ENCODE assay signal across 1 cellular context in the genomic region with DNA sequence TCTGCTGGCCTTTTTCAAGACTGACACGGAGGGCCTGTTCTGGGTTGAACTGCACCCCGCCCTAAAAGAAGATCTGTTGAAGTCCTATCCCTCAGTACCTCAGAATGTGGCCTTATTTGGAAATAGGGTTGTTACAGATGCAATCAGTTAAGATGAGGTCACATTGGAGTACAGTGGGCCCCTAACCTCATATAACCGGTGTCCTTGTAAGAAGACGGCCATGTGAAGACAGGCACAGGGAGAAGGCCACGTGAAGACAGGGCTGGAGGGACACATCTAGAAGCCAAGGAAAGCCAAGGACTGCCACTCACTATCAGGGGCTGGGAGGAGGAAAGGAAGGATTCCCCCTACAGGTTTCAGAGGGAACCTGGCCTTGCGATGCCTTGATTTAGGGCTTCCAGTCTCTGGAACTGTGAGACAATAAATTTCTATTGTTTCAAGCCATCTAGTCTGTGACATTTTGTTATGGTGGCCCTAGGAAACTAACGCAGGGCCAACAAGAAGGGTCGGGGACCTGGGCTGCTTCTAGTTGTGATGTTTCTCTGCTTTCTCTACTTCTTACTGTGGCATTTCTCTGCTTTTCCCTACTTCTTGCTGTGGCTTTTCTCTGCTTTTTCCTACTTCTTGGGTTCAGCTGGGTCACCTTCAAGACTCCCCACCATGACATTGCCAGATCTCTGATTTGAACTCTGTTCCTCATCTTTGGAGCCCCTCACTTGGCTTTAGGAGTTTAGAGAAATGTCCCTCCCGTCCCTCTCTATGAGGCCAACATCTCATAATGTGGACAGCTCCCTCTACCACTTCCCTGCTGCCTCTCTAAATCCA.
TF ChIP-seq lines count a peak whose summit lies in the region.

No MANE protein-coding gene starts in this region.

TF ChIP-seq in HEK293, 187 proteins besides CTCF, POLR2A, EP300 and RAD21 (continued from another document):
- TF ChIP-seq PRDM10 (tag by site-specific recombination; IDR thresholded peaks at IDR 0.05) (no peak), ZSCAN5A (tag by site-specific recombination; IDR thresholded peaks at IDR 0.05) (no peak), ZNF184 (tag by site-specific recombination; IDR thresholded peaks at IDR 0.05) (no peak), REST (tag by site-specific recombination; IDR thresholded peaks at IDR 0.05) (0 out of 2 replicates have a peak, but pooled peaks have one; percentile 19), YY2 (tag by site-specific recombination; IDR thresholded peaks at IDR 0.05) (no peak)
